27 cellular contexts compared by ENCODE assay signal in genomic region chr7:158002486-158003080, GRCh38.
"Had no signal": no experiment of that assay in that cellular context is flagged by ENCODE, and none has a peak within 500 bp of the region (broad histone marks: within the 10 kb centered on the region; RNA-seq: fewer than 3 reads in every experiment).

No MANE protein-coding gene starts in this region.

- DNase-seq: activated B cell treated with CpG ODN at 0.5 μM for 24 hours; activated CD4-positive, alpha-beta memory T cell treated with anti-CD3 and anti-CD28 coated beads for 36 hours; activated CD4-positive, alpha-beta T cell treated with anti-CD3 and anti-CD28 coated beads, Interleukin-2, amount 10 ng/mL, durations not matched to agents 24 days and 14 days; activated CD8-positive, alpha-beta memory T cell treated with anti-CD3 and anti-CD28 coated beads, Interleukin-2, amount 10 ng/mL, durations not matched to agents 7 days and 5 days; activated CD8-positive, alpha-beta memory T cell treated with anti-CD3 and anti-CD28 coated beads, Interleukin-2, amount 50 U/mL, for 48 hours; activated CD8-positive, alpha-beta T cell treated with anti-CD3 and anti-CD28 coated beads, Interleukin-2, amount 10 ng/mL, durations not matched to agents 7 days and 5 days; activated gamma-delta T cell; activated naive CD4-positive, alpha-beta T cell; activated naive CD4-positive, alpha-beta T cell treated with anti-CD3 and anti-CD28 coated beads, Interleukin-2, amount 10 ng/mL, durations not matched to agents 7 days and 5 days; activated naive CD8-positive, alpha-beta T cell treated with anti-CD3 and anti-CD28 coated beads, Interleukin-2, amount 10 ng/mL, durations not matched to agents 7 days and 5 days; activated T-cell treated with anti-CD3 and anti-CD28 coated beads for 4 hours; activated T-cell treated with anti-CD3 and anti-CD28 coated beads, Interleukin-2, amount 50 U/mL, for 24 hours; activated T-cell treated with anti-CD3 and anti-CD28 coated beads, Interleukin-2, amount 50 U/mL, for 72 hours; central memory CD4-positive, alpha-beta T cell; cerebellar nuclear complex; colonic mucosa; effector memory CD4-positive, alpha-beta T cell; endodermal cell; foreskin fibroblast; head of caudate nucleus; T-helper 2 cell had no signal

- ATAC-seq: activated CD4-positive, CD25-positive, alpha-beta regulatory T cell treated with anti-CD3 and anti-CD28 coated beads, Interleukin-2, amount 50 U/mL, for 24 hours; activated CD8-positive, alpha-beta memory T cell treated with anti-CD3 and anti-CD28 coated beads, Interleukin-2, amount 10 ng/mL, durations not matched to agents 7 days and 5 days; activated CD8-positive, alpha-beta T cell treated with anti-CD3 and anti-CD28 coated beads, Interleukin-2, amount 10 ng/mL, durations not matched to agents 7 days and 5 days; activated naive CD4-positive, alpha-beta T cell treated with anti-CD3 and anti-CD28 coated beads, Interleukin-2, amount 50 U/mL, for 72 hours; activated T-cell treated with anti-CD3 and anti-CD28 coated beads, Interleukin-2, amount 50 U/mL, for 72 hours had no signal

- H3K27me3 ChIP-seq: ascending aorta, breast epithelium, cardiac muscle cell, colonic mucosa had no signal

- H3K4me3 ChIP-seq: ascending aorta, breast epithelium, cardiac muscle cell, colonic mucosa, dorsolateral prefrontal cortex had no signal

- H3K9me3 ChIP-seq: ascending aorta, breast epithelium, colonic mucosa had no signal

- H3K4me1 ChIP-seq: ascending aorta, breast epithelium, colonic mucosa had no signal

- H3K27ac ChIP-seq: ascending aorta, breast epithelium, cardiac muscle cell, colonic mucosa, dorsolateral prefrontal cortex had no signal

- H3K36me3 ChIP-seq: ascending aorta, breast epithelium, cardiac muscle cell, colonic mucosa had no signal
